ENCODE assay signal across 19 cellular contexts in genomic region chr9:132794730-132795380, GRCh38.
DNase-seq lines count a peak whose midpoint lies in the region; ATAC-seq, FAIRE-seq and TF ChIP-seq lines count a peak whose summit lies in the region.
"Had no signal": no experiment of that assay in that cellular context is flagged by ENCODE, and none has a peak within 500 bp of the region (broad histone marks: within the 10 kb centered on the region; RNA-seq: fewer than 3 reads in every experiment).

No MANE protein-coding gene starts in this region.

- H3K9me2 ChIP-seq in GM23338 (ENCODE audit: insufficient read depth) = no peaks in the 10 kb centered on the region

- H3K27me3 Mint-ChIP-seq in GM23338 (ENCODE audit: insufficient read depth, low read depth, poor library complexity) (peaks cover 65% of the 10 kb centered on the region), chondrocyte (ENCODE audit: low read depth) (peaks cover 38% of the 10 kb centered on the region)

- no peak overlapping the region for H3K4me2 ChIP-seq in GM23338
- peak overlapping the region; percentile 35 for H3K4me2 ChIP-seq in keratinocyte (ENCODE audit: control insufficient read depth, extremely low read depth, insufficient read depth, low read depth, low read length)

- H3K9ac ChIP-seq in keratinocyte (ENCODE audit: control insufficient read depth, extremely low read depth, insufficient read depth, low read length) = no peak overlapping the region

- peaks cover 5% of the 10 kb centered on the region; the same call in 2 of the 3 replicates for H3K9me3 Mint-ChIP-seq in GM23338
- H3K9me3 Mint-ChIP-seq in chondrocyte (ENCODE audit: low read depth) = no peaks in the 10 kb centered on the region
- H3K9me3 Mint-ChIP-seq: activated CD4-positive, alpha-beta T cell treated with anti-CD3 and anti-CD28 coated beads, Interleukin-2, amount 10 ng/mL, durations not matched to agents 24 days and 14 days had no signal

- CTCF ChIA-PET in RWPE1 (lab: Yijun Ruan, JAX) = no interaction called here

- peaks cover 2% of the 10 kb centered on the region; the same call in 1 of the 2 replicates for H3K4me1 ChIP-seq in GM23338 (ENCODE audit: insufficient read depth)
- H3K4me1 ChIP-seq in keratinocyte (ENCODE audit: control insufficient read depth, extremely low read depth, insufficient read depth, low read length) = peaks cover 13% of the 10 kb centered on the region
- H3K4me1 ChIP-seq: psoas muscle had no signal

- H3K4me3 ChIP-seq in GM23338 = no peak overlapping the region
- no peak overlapping the region for H3K4me3 ChIP-seq in keratinocyte (ENCODE audit: control insufficient read depth in 2 of 3, extremely low read depth in 1 of 3, insufficient read depth in 2 of 3, low read depth in 1 of 3, low read length in 3 of 3)
- H3K4me3 ChIP-seq: gastroesophageal sphincter, psoas muscle had no signal

- H3K4me1 Mint-ChIP-seq in GM23338 (no peaks in the 10 kb centered on the region), chondrocyte (ENCODE audit: low read depth) (no peaks in the 10 kb centered on the region)
- H3K4me1 Mint-ChIP-seq: activated CD4-positive, alpha-beta T cell treated with anti-CD3 and anti-CD28 coated beads, Interleukin-2, amount 10 ng/mL, durations not matched to agents 24 days and 14 days; T-helper 17 cell had no signal

- no peak overlapping the region for H3K27ac ChIP-seq in GM23338 (ENCODE audit: low read depth)
- no peak overlapping the region for H3K27ac ChIP-seq in RWPE1
- H3K27ac ChIP-seq in keratinocyte (ENCODE audit: control insufficient read depth, insufficient read depth, low read length) = no peak overlapping the region
- H3K27ac ChIP-seq: gastroesophageal sphincter, psoas muscle had no signal

- H4K20me1 ChIP-seq in GM23338 (replicated peaks; ENCODE audit: insufficient read depth) (no peaks in the 10 kb centered on the region; the same call in 1 of the 2 replicates), keratinocyte (ENCODE audit: control insufficient read depth, extremely low read depth, insufficient read depth, low read length) (no peaks in the 10 kb centered on the region)

- no peaks in the 10 kb centered on the region for H3F3A ChIP-seq in GM23338 (replicated peaks; ENCODE audit: low read depth)

- TF ChIP-seq CTCF in GM23338 (conservative IDR thresholded peaks at IDR 0.05; ENCODE audit: low read depth in 2 of 2) (no peak), RWPE1 (conservative IDR thresholded peaks at IDR 0.05; ENCODE audit: low read depth) (no peak), keratinocyte (optimal IDR thresholded peaks at IDR 0.05 in 1 of 3, IDR thresholded peaks at IDR 0.05 in 1 of 3, conservative IDR thresholded peaks at IDR 0.05 in 1 of 3; ENCODE audit: extremely low read depth in 1 of 3, insufficient read depth in 2 of 3, low read length in 3 of 3) (no peak), chondrocyte (IDR thresholded peaks at IDR 0.05) (no peak)

- H3K4me3 Mint-ChIP-seq in GM23338 (no peak overlapping the region), chondrocyte (ENCODE audit: unreplicated experiment) (no peak overlapping the region)
- H3K4me3 Mint-ChIP-seq: activated CD4-positive, alpha-beta T cell treated with anti-CD3 and anti-CD28 coated beads, Interleukin-2, amount 10 ng/mL, durations not matched to agents 24 days and 14 days; T-helper 17 cell had no signal

- FAIRE-seq in keratinocyte (lab: Jason Lieb, UNC) = peak; percentile 49
- FAIRE-seq: GM12891, GM19239, kidney, urothelium cell line had no signal

- no peak overlapping the region for H2AFZ ChIP-seq in GM23338
- H2AFZ ChIP-seq in keratinocyte (ENCODE audit: control insufficient read depth, low read length) = no peak overlapping the region

- H3K27me3 ChIP-seq in GM23338 (ENCODE audit: insufficient read depth) = peaks cover 46% of the 10 kb centered on the region
- H3K27me3 ChIP-seq in keratinocyte (ENCODE audit: control insufficient read depth, extremely low read depth, insufficient read depth, low read length) = peaks cover 20% of the 10 kb centered on the region

- dilution Hi-C loops in keratinocyte (cut with MboI; ENCODE audit: extremely low pct_ligation_motif_present, low sequenced_read_pairs) = no loop called here

- H3K36me3 Mint-ChIP-seq in GM23338 (ENCODE audit: low read depth) (no peaks in the 10 kb centered on the region), chondrocyte (ENCODE audit: low read depth) (no peaks in the 10 kb centered on the region)

- H3K79me2 ChIP-seq in GM23338 (replicated peaks; ENCODE audit: insufficient read depth) (no peaks in the 10 kb centered on the region), keratinocyte (ENCODE audit: control insufficient read depth, insufficient read depth, low read length) (no peaks in the 10 kb centered on the region)

- no peaks in the 10 kb centered on the region for H3K9me3 ChIP-seq in keratinocyte (ENCODE audit: control insufficient read depth, low read depth, low read length)
- H3K9me3 ChIP-seq: gastroesophageal sphincter, psoas muscle had no signal

- no peak overlapping the region for H3K27ac Mint-ChIP-seq in GM23338
- no peak overlapping the region for H3K27ac Mint-ChIP-seq in chondrocyte (ENCODE audit: unreplicated experiment)
- H3K27ac Mint-ChIP-seq: activated CD4-positive, alpha-beta T cell treated with anti-CD3 and anti-CD28 coated beads, Interleukin-2, amount 10 ng/mL, durations not matched to agents 24 days and 14 days; T-helper 17 cell had no signal

- no peaks in the 10 kb centered on the region for H3K9me1 ChIP-seq in keratinocyte (ENCODE audit: control insufficient read depth, extremely low read depth, insufficient read depth, low read length)

- peak; percentile 41; the same call in 2 of the 3 replicates for ATAC-seq in GM23338
- ATAC-seq in GM18502 (IDR thresholded peaks at IDR 0.05; ENCODE audit: poor library complexity, unreplicated experiment) = no peak
- ATAC-seq: gastroesophageal sphincter, psoas muscle, T-helper 17 cell had no signal

- no peaks in the 10 kb centered on the region for H3K36me3 ChIP-seq in GM23338 (ENCODE audit: insufficient read depth)
- no peaks in the 10 kb centered on the region for H3K36me3 ChIP-seq in keratinocyte (ENCODE audit: control insufficient read depth in 2 of 2, extremely low read depth in 1 of 2, insufficient read depth in 2 of 2, low read length in 2 of 2)
- H3K36me3 ChIP-seq: gastroesophageal sphincter had no signal

- DNase-seq in COR-L47 (lab: John Stamatoyannopoulos, UW) (peak; percentile 14), GM23338 (ENCODE audit: low spot score) (peak; percentile 25), RWPE1 (ENCODE audit: low spot score) (peak; percentile 56), keratinocyte (ENCODE audit: low read depth, low spot score) (peak; percentile 26), NCI-H526 treated with DMSO at 0.1 percent for 48 hours (lab: John Stamatoyannopoulos, UW) (no peak), chondrocyte (ENCODE audit: low spot score) (no peak), hepatic stellate cell (ENCODE audit: low spot score) (no peak)
- DNase-seq: activated CD4-positive, alpha-beta T cell treated with anti-CD3 and anti-CD28 coated beads, Interleukin-2, amount 10 ng/mL, durations not matched to agents 24 days and 14 days; DND-41; effector memory CD4-positive, alpha-beta T cell; kidney; NCI-H2171; psoas muscle; T-helper 17 cell had no signal

- POLR2A ChIA-PET in RWPE1 (lab: Yijun Ruan, JAX; ENCODE audit: low non-redundant PET) = no interaction called here

TF ChIP-seq in GM23338, 12 proteins besides CTCF, POLR2A, EP300 and RAD21 (continues in another document):
- TF ChIP-seq REST (IDR thresholded peaks at IDR 0.05; ENCODE audit: unreplicated experiment) (no peak), CREB1 (CRISPR knock-in tag; IDR thresholded peaks at IDR 0.05; ENCODE audit: low read depth) (no peak), JUNB (IDR thresholded peaks at IDR 0.05; ENCODE audit: unreplicated experiment) (no peak), EZH2 (IDR thresholded peaks at IDR 0.05; ENCODE audit: low read depth, unreplicated experiment) (no peak), EZH2phosphoT487 (IDR thresholded peaks at IDR 0.05; ENCODE audit: unreplicated experiment) (no peak), NANOG (IDR thresholded peaks at IDR 0.05; ENCODE audit: borderline replicate concordance) (no peak), ETS1 (IDR thresholded peaks at IDR 0.05) (no peak), ZNF114 (CRISPR knock-in tag; IDR thresholded peaks at IDR 0.05) (no peak), STAT1 (IDR thresholded peaks at IDR 0.05; ENCODE audit: unreplicated experiment) (no peak), POLR2AphosphoS5 (IDR thresholded peaks at IDR 0.05; ENCODE audit: low read depth) (no peak), ZNF331 (CRISPR knock-in tag; IDR thresholded peaks at IDR 0.05; ENCODE audit: low read depth) (no peak)

Comparison
In these comparisons a context has a peak if more than half of its experiments do, and no peak if none do; other contexts are left out.
1. DNase-seq: peak in COR-L47 (single experiment), GM23338 (single experiment), RWPE1 (single experiment) and keratinocyte (single experiment); none in NCI-H526 treated with DMSO at 0.1 percent for 48 hours (single experiment), chondrocyte (single experiment) and hepatic stellate cell (single experiment).